In genomic region chr4:139735381-139736256, GRCh38 we compare ENCODE assay signal across 8 cellular contexts.
DNase-seq lines count a peak whose midpoint lies in the region; TF ChIP-seq lines count a peak whose summit lies in the region.

No MANE protein-coding gene starts in this region.

- H3K36me3 Mint-ChIP-seq in mesothelial cell of epicardium (no peaks in the 10 kb centered on the region), type B pancreatic cell (peaks cover 4% of the 10 kb centered on the region)

- H3K4me1 ChIP-seq in Peyer's patch, result peaks cover 0 to 11% (median 6%) of the 10 kb centered on the region in 4 donors
- peaks cover 7% of the 10 kb centered on the region for H3K4me1 ChIP-seq in endocrine pancreas (ENCODE audit: control insufficient read depth, insufficient read depth, low read length)

- H3K9me3 ChIP-seq in Peyer's patch (no peaks in the 10 kb centered on the region), endocrine pancreas (ENCODE audit: control insufficient read depth, low read length) (no peaks in the 10 kb centered on the region)

- H3K4me3 Mint-ChIP-seq in mesothelial cell of epicardium (peak overlapping the region; percentile 64), type B pancreatic cell (peak overlapping the region; percentile 80)

- H3K27ac Mint-ChIP-seq in mesothelial cell of epicardium (peak overlapping the region; percentile 80), type B pancreatic cell (peak overlapping the region; percentile 83)

- H3K27me3 Mint-ChIP-seq in mesothelial cell of epicardium (ENCODE audit: low read depth) (no peaks in the 10 kb centered on the region), type B pancreatic cell (no peaks in the 10 kb centered on the region)

- H3K36me3 ChIP-seq in Peyer's patch (no peaks in the 10 kb centered on the region), endocrine pancreas (ENCODE audit: control insufficient read depth, insufficient read depth, low read length) (no peaks in the 10 kb centered on the region)

- peaks cover 42% of the 10 kb centered on the region for H3K4me1 Mint-ChIP-seq in mesothelial cell of epicardium
- peaks cover 56% of the 10 kb centered on the region for H3K4me1 Mint-ChIP-seq in type B pancreatic cell (ENCODE audit: unreplicated experiment)

- peak; percentile 63 for DNase-seq in D341Med (ENCODE audit: low spot score)
- DNase-seq in Peyer's patch, result no peak
- peak; percentile 45 to 71 for DNase-seq in mesothelial cell of epicardium (ENCODE audit: low spot score in 2 of 2, unreplicated experiment in 2 of 2)
- no peak for DNase-seq in type B pancreatic cell (ENCODE audit: extremely low spot score, unreplicated experiment)
- no peak for DNase-seq in SW 1271 (lab: John Stamatoyannopoulos, UW)
- DNase-seq in NCI-H774 (lab: John Stamatoyannopoulos, UW), result no peak
- no peak for DNase-seq in central memory CD4-positive, alpha-beta T cell

- no peak for TF ChIP-seq POLR2A in Peyer's patch (IDR thresholded peaks at IDR 0.05)

- H3K27me3 ChIP-seq in Peyer's patch (no peaks in the 10 kb centered on the region), endocrine pancreas (ENCODE audit: control insufficient read depth, insufficient read depth, low read length) (no peaks in the 10 kb centered on the region)

- no peak for TF ChIP-seq CTCF in Peyer's patch (IDR thresholded peaks at IDR 0.05)
- no peak for TF ChIP-seq CTCF in mesothelial cell of epicardium (IDR thresholded peaks at IDR 0.05; ENCODE audit: unreplicated experiment)
- TF ChIP-seq CTCF in type B pancreatic cell (conservative IDR thresholded peaks at IDR 0.05), result peak; percentile 34

- H3K4me3 ChIP-seq in Peyer's patch (peak overlapping the region; percentile 24 to 61 (median 40)), endocrine pancreas (ENCODE audit: control insufficient read depth, insufficient read depth, low read length) (peak overlapping the region; percentile 10)

- peak overlapping the region; percentile 10 for H3K9ac ChIP-seq in endocrine pancreas (ENCODE audit: control insufficient read depth, insufficient read depth, low read length)

- H3K9me3 Mint-ChIP-seq in mesothelial cell of epicardium, result no peaks in the 10 kb centered on the region
- H3K9me3 Mint-ChIP-seq in type B pancreatic cell, result no peaks in the 10 kb centered on the region

- H3K27ac ChIP-seq in Peyer's patch, result peak overlapping the region; percentile 50 to 77 (median 56)

Comparison
In these comparisons a context has a peak if more than half of its experiments do, and no peak if none do; other contexts are left out.
1. DNase-seq: peak in D341Med (single experiment) and mesothelial cell of epicardium (2 of 2); none in Peyer's patch (0 of 3), type B pancreatic cell (single experiment), SW 1271 (0 of 2), NCI-H774 (single experiment) and central memory CD4-positive, alpha-beta T cell (single experiment).